In genomic region chrX:40172169-40172979, GRCh38 we compare ENCODE assay signal across 8 cellular contexts.
DNase-seq lines count a peak whose midpoint lies in the region; ATAC-seq and TF ChIP-seq lines count a peak whose summit lies in the region.

No MANE protein-coding gene starts in this region.

- H3K4me3 Mint-ChIP-seq in activated CD4-positive, alpha-beta memory T cell treated with anti-CD3 and anti-CD28 coated beads, Interleukin-2, amount 10 ng/mL, durations not matched to agents 7 days and 5 days = peak overlapping the region; percentile 83
- H3K4me3 Mint-ChIP-seq in natural killer cell treated with Interleukin-12 subunit alpha and Interleukin-12 subunit beta and Interleukin-15 and Interleukin-18, amount 100 ng/mL, for 72 hours = peak overlapping the region; percentile 82

- no peaks in the 10 kb centered on the region for H3K36me3 ChIP-seq in GM23248 (ENCODE audit: low read depth)

- peak overlapping the region; percentile 83 for H2AFZ ChIP-seq in GM23248

- CTCF ChIA-PET in activated CD4-positive, alpha-beta memory T cell treated with anti-CD3 and anti-CD28 coated beads, Interleukin-2, amount 10 ng/mL, durations not matched to agents 7 days and 5 days (lab: Charles Lee) = interaction anchor here (0.9 to 1.0 kb wide), 2 partner anchors 79 to 317 kb away, joined by 3 read pairs; no protein-coding TSS in a partner anchor

- H3K27me3 Mint-ChIP-seq in activated CD4-positive, alpha-beta memory T cell treated with anti-CD3 and anti-CD28 coated beads, Interleukin-2, amount 10 ng/mL, durations not matched to agents 7 days and 5 days = no peaks in the 10 kb centered on the region
- H3K27me3 Mint-ChIP-seq in natural killer cell treated with Interleukin-12 subunit alpha and Interleukin-12 subunit beta and Interleukin-15 and Interleukin-18, amount 100 ng/mL, for 72 hours = peaks cover 0 to 6% of the 10 kb centered on the region in 2 donors

- TF ChIP-seq CTCF in 22Rv1 (IDR thresholded peaks at IDR 0.05) = no peak
- TF ChIP-seq CTCF in GM13977 (IDR thresholded peaks at IDR 0.05; ENCODE audit: extremely low read depth, insufficient read depth, missing control alignments) = no peak

- no peaks in the 10 kb centered on the region for H3K9me2 ChIP-seq in GM23248 (ENCODE audit: insufficient read depth)

- no peaks in the 10 kb centered on the region for H3K36me3 Mint-ChIP-seq in activated CD4-positive, alpha-beta memory T cell treated with anti-CD3 and anti-CD28 coated beads, Interleukin-2, amount 10 ng/mL, durations not matched to agents 7 days and 5 days (ENCODE audit: low read depth)
- no peaks in the 10 kb centered on the region for H3K36me3 Mint-ChIP-seq in natural killer cell treated with Interleukin-12 subunit alpha and Interleukin-12 subunit beta and Interleukin-15 and Interleukin-18, amount 100 ng/mL, for 72 hours

- H4K20me1 ChIP-seq in GM23248 (ENCODE audit: insufficient read depth) = no peaks in the 10 kb centered on the region

- H3K9me3 Mint-ChIP-seq in activated CD4-positive, alpha-beta memory T cell treated with anti-CD3 and anti-CD28 coated beads, Interleukin-2, amount 10 ng/mL, durations not matched to agents 7 days and 5 days = no peaks in the 10 kb centered on the region
- no peaks in the 10 kb centered on the region for H3K9me3 Mint-ChIP-seq in natural killer cell treated with Interleukin-12 subunit alpha and Interleukin-12 subunit beta and Interleukin-15 and Interleukin-18, amount 100 ng/mL, for 72 hours

- in situ Hi-C loops in GM23248 (cut with MboI) (no loop called here), GM13977 (cut with MboI; ENCODE audit: low pct_unique_long_range_greater_than_20kb, low sequenced_read_pairs, unreplicated experiment) (loop anchor here (25.0 kb wide), 1 partner anchor 160 kb away; no protein-coding TSS in a partner anchor)

- peaks cover 12% of the 10 kb centered on the region for H3K4me1 ChIP-seq in GM23248 (ENCODE audit: insufficient read depth)

- no peak for ATAC-seq in natural killer cell treated with Interleukin-12 subunit alpha and Interleukin-12 subunit beta and Interleukin-15 and Interleukin-18, amount 100 ng/mL, for 72 hours
- no peak for ATAC-seq in HG03439 (IDR thresholded peaks at IDR 0.05; ENCODE audit: unreplicated experiment)
- no peak for ATAC-seq in HG03565 (IDR thresholded peaks at IDR 0.05; ENCODE audit: unreplicated experiment)

- peak overlapping the region; percentile 86 for H3K9ac ChIP-seq in GM23248

- 3 to 6% methylated on average over 31 to 35 of the region's 75 CpGs for WGBS in GM23248 (ENCODE audit: low coverage in 1 of 2, low lambda C conversion rate in 2 of 2, missing lambda C conversion rate in 2 of 2), 2 experiments

- H3K4me3 ChIP-seq in GM23248 = peak overlapping the region; percentile 66

- no peaks in the 10 kb centered on the region for H3K79me2 ChIP-seq in GM23248 (ENCODE audit: insufficient read depth)

- DNase-seq in GM23248 = peak; percentile 77
- no peak for DNase-seq in activated CD4-positive, alpha-beta memory T cell treated with anti-CD3 and anti-CD28 coated beads, Interleukin-2, amount 10 ng/mL, durations not matched to agents 7 days and 5 days
- DNase-seq in fibroblast of gingiva (ENCODE audit: low read depth) = peak; percentile 54
- no peak for DNase-seq in natural killer cell treated with Interleukin-12 subunit alpha and Interleukin-12 subunit beta and Interleukin-15 and Interleukin-18, amount 100 ng/mL, for 72 hours (ENCODE audit: low spot score)
- no peak for DNase-seq in GM13977 (ENCODE audit: low spot score)

- H3K27ac Mint-ChIP-seq in activated CD4-positive, alpha-beta memory T cell treated with anti-CD3 and anti-CD28 coated beads, Interleukin-2, amount 10 ng/mL, durations not matched to agents 7 days and 5 days = peak overlapping the region; percentile 97
- peak overlapping the region in 1 of 2 donors; percentile 78 for H3K27ac Mint-ChIP-seq in natural killer cell treated with Interleukin-12 subunit alpha and Interleukin-12 subunit beta and Interleukin-15 and Interleukin-18, amount 100 ng/mL, for 72 hours

- peaks cover 6% of the 10 kb centered on the region; the same call in 1 of the 2 replicates for H3F3A ChIP-seq in GM23248 (ENCODE audit: insufficient read depth)

- no peaks in the 10 kb centered on the region for H3K27me3 ChIP-seq in GM23248 (replicated peaks; ENCODE audit: insufficient read depth)

- H3K27ac ChIP-seq in 22Rv1 (peak overlapping the region; percentile 97), GM23248 (peak overlapping the region; percentile 78)

- POLR2A ChIA-PET in activated CD4-positive, alpha-beta memory T cell treated with anti-CD3 and anti-CD28 coated beads, Interleukin-2, amount 10 ng/mL, durations not matched to agents 7 days and 5 days (lab: Charles Lee) = interaction anchor here (0.7 to 16.9 kb wide), 9 partner anchors 19 to 399 kb away, joined by 3 to 387 read pairs (median 3); partner anchors contain the start of gene BCOR

- peaks cover 56% of the 10 kb centered on the region for H3K4me1 Mint-ChIP-seq in activated CD4-positive, alpha-beta memory T cell treated with anti-CD3 and anti-CD28 coated beads, Interleukin-2, amount 10 ng/mL, durations not matched to agents 7 days and 5 days
- H3K4me1 Mint-ChIP-seq in natural killer cell treated with Interleukin-12 subunit alpha and Interleukin-12 subunit beta and Interleukin-15 and Interleukin-18, amount 100 ng/mL, for 72 hours (ENCODE audit: low read depth in 2 of 2) = peaks cover 31 to 32% of the 10 kb centered on the region in 2 donors

- H3K9me3 ChIP-seq in GM23248 (ENCODE audit: low read depth) = no peaks in the 10 kb centered on the region

- H3K4me2 ChIP-seq in GM23248 (ENCODE audit: unreplicated experiment) = peak overlapping the region; percentile 78

Comparison
In these comparisons a context has a peak if more than half of its experiments do, and no peak if none do; other contexts are left out.
1. DNase-seq: peak in GM23248 (single experiment) and fibroblast of gingiva (single experiment); none in activated CD4-positive, alpha-beta memory T cell treated with anti-CD3 and anti-CD28 coated beads, Interleukin-2, amount 10 ng/mL, durations not matched to agents 7 days and 5 days (single experiment), natural killer cell treated with Interleukin-12 subunit alpha and Interleukin-12 subunit beta and Interleukin-15 and Interleukin-18, amount 100 ng/mL, for 72 hours (single experiment) and GM13977 (single experiment).